In the genomic region with DNA sequence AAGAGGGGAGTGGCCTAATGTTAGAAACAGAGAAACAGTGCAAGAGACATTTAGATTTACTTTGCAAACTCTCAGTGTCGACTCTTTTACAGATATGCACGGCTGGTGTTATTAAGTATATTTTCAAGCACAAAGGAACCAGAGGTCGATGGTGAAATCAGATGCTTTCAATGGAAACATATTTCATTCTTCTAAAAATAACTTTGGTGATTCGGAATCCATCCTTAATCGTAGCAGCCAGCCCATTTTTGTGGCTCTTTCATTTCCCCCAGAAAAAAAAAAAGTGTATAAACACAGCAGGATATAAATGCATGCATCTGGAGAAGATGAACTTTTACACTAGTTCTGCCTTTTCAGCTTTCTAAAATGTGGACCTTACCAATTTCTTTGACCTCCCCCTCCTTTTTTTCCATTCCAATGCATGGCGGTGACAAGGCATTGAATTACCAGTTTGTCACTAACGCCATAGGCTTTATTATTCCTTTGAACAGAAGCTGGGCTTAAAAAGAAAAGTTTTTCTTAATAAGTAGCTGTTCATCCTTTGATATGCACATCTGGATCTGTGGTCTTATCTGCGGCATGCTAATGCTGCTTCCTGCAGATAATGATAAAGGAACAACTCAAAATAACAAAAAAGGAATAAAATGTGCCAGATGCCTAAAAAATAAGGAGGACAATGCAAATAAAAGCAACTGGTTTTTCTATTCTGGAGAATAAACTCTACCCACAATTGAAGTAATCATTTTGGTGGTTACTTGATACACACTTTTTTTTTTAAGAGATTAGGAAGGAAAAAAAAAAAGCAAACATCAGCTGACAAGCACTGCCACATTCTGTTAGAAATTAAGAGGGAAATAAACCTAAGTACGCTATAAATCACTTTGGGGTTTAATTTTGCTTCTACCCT, we compare ENCODE assay signal across 13 cellular contexts.
A peak's percentile ranks its signal among the peaks of the same experiment; 100 is the strongest.
DNase-seq lines count a peak whose midpoint lies in the region; ATAC-seq and TF ChIP-seq lines count a peak whose summit lies in the region.
"Had no signal": no experiment of that assay in that cellular context is flagged by ENCODE, and none has a peak within 500 bp of the region (broad histone marks: within the 10 kb centered on the region; RNA-seq: fewer than 3 reads in every experiment).

No MANE protein-coding gene starts in this region.

- no peaks in the 10 kb centered on the region for H3K27me3 ChIP-seq in brain microvascular endothelial cell (replicated peaks)
- no peaks in the 10 kb centered on the region for H3K27me3 ChIP-seq in breast epithelium
- no peaks in the 10 kb centered on the region for H3K27me3 ChIP-seq in H7 (ENCODE audit: control insufficient read depth, insufficient read depth, low read length)

- H3K4me3 ChIP-seq in AG10803 (ENCODE audit: low read length) (peak overlapping the region; percentile 26; the same call in 1 of the 2 replicates), brain microvascular endothelial cell (ENCODE audit: low read depth, low read length) (no peak overlapping the region), breast epithelium (no peak overlapping the region), H7 (ENCODE audit: insufficient read depth, low read depth, low read length) (no peak overlapping the region)

- in situ Hi-C loops in brain microvascular endothelial cell (cut with HindIII; ENCODE audit: low pct_ligation_motif_present, low sequenced_read_pairs) = no loop called here

- TF ChIP-seq CTCF in AG10803 (conservative IDR thresholded peaks at IDR 0.05; ENCODE audit: low read length) = no peak
- no peak for TF ChIP-seq CTCF in brain microvascular endothelial cell (IDR thresholded peaks at IDR 0.05; ENCODE audit: low read depth, low read length, missing control alignments)
- no peak for TF ChIP-seq CTCF in breast epithelium (IDR thresholded peaks at IDR 0.05)

- no peak for TF ChIP-seq POLR2A in breast epithelium (IDR thresholded peaks at IDR 0.05)

- no peak for ATAC-seq in HG03280 (IDR thresholded peaks at IDR 0.05; ENCODE audit: unreplicated experiment)

- intact Hi-C loops in breast epithelium (cut with DNase I; ENCODE audit: low total_unique reads) = no loop called here

- H3K9me3 ChIP-seq in breast epithelium = no peaks in the 10 kb centered on the region

- DNase-seq in AG10803 (ENCODE audit: low read depth) (peak; percentile 41), NCI-H146 treated with DMSO at 0.1 percent for 48 hours (lab: John Stamatoyannopoulos, UW; ENCODE audit: unreplicated experiment) (peak; percentile 34), brain microvascular endothelial cell (no peak), left kidney (ENCODE audit: low read depth, low spot score) (peak; percentile 74), NCI-H2029 (lab: John Stamatoyannopoulos, UW) (no peak), breast epithelium (ENCODE audit: low spot score in 2 of 2) (no peak), H7 (no peak)
- DNase-seq: activated B cell treated with CpG ODN at 0.5 μM for 24 hours; effector memory CD4-positive, alpha-beta T cell; hippocampal formation; NCI-H1105 treated with DMSO at 0.1 percent for 48 hours; NCI-H524 treated with DMSO at 0.1 percent for 48 hours had no signal

- peak overlapping the region; percentile 90 for H3K27ac ChIP-seq in brain microvascular endothelial cell
- no peak overlapping the region for H3K27ac ChIP-seq in breast epithelium

- no peaks in the 10 kb centered on the region for H3K4me1 ChIP-seq in breast epithelium

- no peaks in the 10 kb centered on the region for H3K36me3 ChIP-seq in brain microvascular endothelial cell (replicated peaks)
- no peaks in the 10 kb centered on the region for H3K36me3 ChIP-seq in breast epithelium
- H3K36me3 ChIP-seq in H7 (replicated peaks; ENCODE audit: control insufficient read depth, insufficient read depth, low read length) = no peaks in the 10 kb centered on the region

Comparison
In these comparisons a context has a peak if more than half of its experiments do, and no peak if none do; other contexts are left out.
1. DNase-seq: peak in AG10803 (single experiment), NCI-H146 treated with DMSO at 0.1 percent for 48 hours (single experiment) and left kidney (single experiment); none in brain microvascular endothelial cell (single experiment), NCI-H2029 (single experiment), breast epithelium (0 of 2) and H7 (single experiment).